Comparison of ENCODE assay signal across 14 cellular contexts in genomic region chr13:29801102-29801501, GRCh38. TPM values are rescaled to one million over a fixed set of nuclear protein-coding genes. Genes with fewer than 3 reads are reported as not detected.
DNase-seq lines count a peak whose midpoint lies in the region; ATAC-seq and TF ChIP-seq lines count a peak whose summit lies in the region.
"Had no signal": no experiment of that assay in that cellular context is flagged by ENCODE, and none has a peak within 500 bp of the region (broad histone marks: within the 10 kb centered on the region; RNA-seq: fewer than 3 reads in every experiment).

No MANE protein-coding gene starts in this region.

- ATAC-seq in mucosa of descending colon = peak; percentile 9
- peak; percentile 15 for ATAC-seq in upper lobe of right lung
- no peak for ATAC-seq in HG03469 (IDR thresholded peaks at IDR 0.05; ENCODE audit: unreplicated experiment)
- ATAC-seq in HG02642 (IDR thresholded peaks at IDR 0.05; ENCODE audit: poor library complexity, unreplicated experiment) = no peak

- peak overlapping the region; percentile 36 for H3K27ac ChIP-seq in HUES48 (ENCODE audit: low read depth, low read length)
- H3K27ac ChIP-seq in ectodermal cell (ENCODE audit: insufficient read depth, low read depth, low read length, poor library complexity, severe bottlenecking) = peak overlapping the region; percentile 57
- H3K27ac ChIP-seq in upper lobe of right lung = no peak overlapping the region

- DNase-seq in mucosa of descending colon (no peak), upper lobe of right lung (no peak), cortex of kidney (lab: John Stamatoyannopoulos, UW) (no peak)
- DNase-seq: Calu3; CD4-positive, alpha-beta T cell; DMS53; NCI-H187 treated with DMSO at 0.1 percent for 48 hours; NCI-H345; NCI-H526 treated with DMSO at 0.1 percent for 48 hours; SHP77 had no signal

- TF ChIP-seq CTCF in mucosa of descending colon (IDR thresholded peaks at IDR 0.05) (no peak), upper lobe of right lung (IDR thresholded peaks at IDR 0.05) (no peak)

- peaks cover 57% of the 10 kb centered on the region for H3K4me1 ChIP-seq in HUES48 (ENCODE audit: control insufficient read depth, insufficient read depth, low read length)
- H3K4me1 ChIP-seq in ectodermal cell (ENCODE audit: control insufficient read depth, insufficient read depth, low read length) = peaks cover 21% of the 10 kb centered on the region
- no peaks in the 10 kb centered on the region for H3K4me1 ChIP-seq in mucosa of descending colon (ENCODE audit: low read depth)
- peaks cover 5% of the 10 kb centered on the region for H3K4me1 ChIP-seq in upper lobe of right lung

- H3K9ac ChIP-seq in HUES48 (ENCODE audit: low read depth, low read length) = no peak overlapping the region

- no peaks in the 10 kb centered on the region for H3K27me3 ChIP-seq in HUES48 (ENCODE audit: control insufficient read depth, insufficient read depth, low read length)
- no peaks in the 10 kb centered on the region for H3K27me3 ChIP-seq in ectodermal cell (ENCODE audit: control insufficient read depth, insufficient read depth, low read length, poor library complexity, severe bottlenecking)
- no peaks in the 10 kb centered on the region for H3K27me3 ChIP-seq in upper lobe of right lung

- no peaks in the 10 kb centered on the region for H3K9me3 ChIP-seq in HUES48 (ENCODE audit: control insufficient read depth, insufficient read depth, low read length)
- no peaks in the 10 kb centered on the region for H3K9me3 ChIP-seq in ectodermal cell (ENCODE audit: control insufficient read depth, low read length)
- no peaks in the 10 kb centered on the region for H3K9me3 ChIP-seq in mucosa of descending colon
- H3K9me3 ChIP-seq in upper lobe of right lung = no peaks in the 10 kb centered on the region

- H3K4me3 ChIP-seq in HUES48 (ENCODE audit: low read depth, low read length) (no peak overlapping the region), ectodermal cell (ENCODE audit: insufficient read depth, low read depth, low read length) (no peak overlapping the region), mucosa of descending colon (no peak overlapping the region), upper lobe of right lung (no peak overlapping the region)

- 62 to 65% methylated on average over 4 of the region's 4 CpGs for WGBS in ectodermal cell, 2 experiments

- intact Hi-C loops in mucosa of descending colon (cut with DNase I, micrococcal nuclease) = no loop called here
- intact Hi-C loops in upper lobe of right lung (cut with DNase I) = no loop called here

- H3K36me3 ChIP-seq in HUES48 (ENCODE audit: control insufficient read depth, insufficient read depth, low read length) = no peaks in the 10 kb centered on the region
- no peaks in the 10 kb centered on the region for H3K36me3 ChIP-seq in ectodermal cell (ENCODE audit: control insufficient read depth, insufficient read depth, low read length)
- H3K36me3 ChIP-seq in mucosa of descending colon (ENCODE audit: low read depth) = no peaks in the 10 kb centered on the region
- no peaks in the 10 kb centered on the region for H3K36me3 ChIP-seq in upper lobe of right lung

RNA-seq across cellular contexts. Expression of gene UBL3, which starts 49.3 kb away (rescaled TPM):
- polyA plus RNA-seq in ectodermal cell (2013, experiment 1 of 4) = 24.2 TPM
- 21.3 TPM for polyA plus RNA-seq in ectodermal cell (2013, experiment 2 of 4)
- polyA plus RNA-seq in ectodermal cell (2013, experiment 3 of 4) = 20.6 TPM
- 24.3 TPM for polyA plus RNA-seq in ectodermal cell (2013, experiment 4 of 4)
- total RNA-seq in mucosa of descending colon (10 to 100 TPM; 40.4 to 58.1 (median 43.6) TPM), upper lobe of right lung (56.1 TPM)

Comparison
In these comparisons a context has a peak if more than half of its experiments do, and no peak if none do; other contexts are left out.
1. ATAC-seq: peak in mucosa of descending colon (single experiment) and upper lobe of right lung (single experiment); none in HG03469 (single experiment) and HG02642 (single experiment).